ENCODE assay signal across 8 cellular contexts in the genomic region with DNA sequence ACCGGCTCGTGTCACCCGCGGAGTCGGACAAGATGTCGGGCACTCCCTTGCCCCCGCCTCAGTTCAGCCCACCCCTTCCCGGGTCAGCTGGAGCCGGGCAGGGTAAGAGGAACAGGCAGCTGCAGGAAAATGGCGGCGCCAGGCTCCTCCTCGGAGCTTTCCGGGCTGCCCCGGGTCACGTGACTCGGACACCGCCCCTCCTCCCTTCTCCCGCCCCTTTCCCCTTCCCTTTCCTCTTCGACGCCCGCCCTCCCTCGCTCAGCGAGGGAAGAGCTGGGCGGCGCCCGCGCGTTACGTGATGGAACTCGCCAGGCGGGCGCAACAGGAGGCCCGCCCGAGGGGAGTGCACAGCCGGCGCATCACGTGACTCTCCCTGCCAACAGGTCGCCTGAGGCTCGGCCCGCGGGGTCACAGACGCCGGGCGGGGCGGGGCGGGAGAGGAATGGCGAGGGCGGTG. TPM values are rescaled to one million over a fixed set of nuclear protein-coding genes. Genes with fewer than 3 reads are reported as not detected.
A peak's percentile ranks its signal among the peaks of the same experiment; 100 is the strongest.
DNase-seq lines count a peak whose midpoint lies in the region; ATAC-seq and TF ChIP-seq lines count a peak whose summit lies in the region.

A gene with protein sequence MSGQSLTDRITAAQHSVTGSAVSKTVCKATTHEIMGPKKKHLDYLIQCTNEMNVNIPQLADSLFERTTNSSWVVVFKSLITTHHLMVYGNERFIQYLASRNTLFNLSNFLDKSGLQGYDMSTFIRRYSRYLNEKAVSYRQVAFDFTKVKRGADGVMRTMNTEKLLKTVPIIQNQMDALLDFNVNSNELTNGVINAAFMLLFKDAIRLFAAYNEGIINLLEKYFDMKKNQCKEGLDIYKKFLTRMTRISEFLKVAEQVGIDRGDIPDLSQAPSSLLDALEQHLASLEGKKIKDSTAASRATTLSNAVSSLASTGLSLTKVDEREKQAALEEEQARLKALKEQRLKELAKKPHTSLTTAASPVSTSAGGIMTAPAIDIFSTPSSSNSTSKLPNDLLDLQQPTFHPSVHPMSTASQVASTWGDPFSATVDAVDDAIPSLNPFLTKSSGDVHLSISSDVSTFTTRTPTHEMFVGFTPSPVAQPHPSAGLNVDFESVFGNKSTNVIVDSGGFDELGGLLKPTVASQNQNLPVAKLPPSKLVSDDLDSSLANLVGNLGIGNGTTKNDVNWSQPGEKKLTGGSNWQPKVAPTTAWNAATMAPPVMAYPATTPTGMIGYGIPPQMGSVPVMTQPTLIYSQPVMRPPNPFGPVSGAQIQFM (minus strand): TSS at position 134 of the 457 bp plus-strand sequence. CDS start 304 bp downstream, outside the sequence.

- TF ChIP-seq EP300 in transverse colon (IDR thresholded peaks at IDR 0.05; ENCODE audit: low read depth), result peak; percentile 12

- H3K4me1 ChIP-seq in adipocyte (ENCODE audit: control insufficient read depth, insufficient read depth, low read length) (peaks cover 42% of the 10 kb centered on the region), cardiac muscle cell (ENCODE audit: low read depth) (peaks cover 23% of the 10 kb centered on the region), trophoblast cell (ENCODE audit: control insufficient read depth in 1 of 2, insufficient read depth in 2 of 2, low read length in 2 of 2) (peaks cover 8 to 14% of the 10 kb centered on the region in 2 experiments), transverse colon (peaks cover under 1 to 37% (median 30%) of the 10 kb centered on the region in 4 donors)

- H3K27ac ChIP-seq in cardiac muscle cell (peak within 1 kb of the TSS; percentile 100), trophoblast cell (ENCODE audit: low read depth, low read length) (peak within 1 kb of the TSS; percentile 97), transverse colon (peak within 1 kb of the TSS; percentile 95 to 99 (median 96))

- H3K36me3 ChIP-seq in adipocyte (ENCODE audit: control insufficient read depth, insufficient read depth, low read length, severe bottlenecking), result no peaks in the 10 kb centered on the region
- H3K36me3 ChIP-seq in cardiac muscle cell, result no peaks in the 10 kb centered on the region
- no peaks in the 10 kb centered on the region for H3K36me3 ChIP-seq in trophoblast cell (ENCODE audit: control insufficient read depth in 1 of 2, insufficient read depth in 2 of 2, low read length in 2 of 2)
- no peaks in the 10 kb centered on the region for H3K36me3 ChIP-seq in transverse colon

- H3K27me3 ChIP-seq in adipocyte (replicated peaks; ENCODE audit: control insufficient read depth, insufficient read depth, low read length), result no peaks in the 10 kb centered on the region
- no peaks in the 10 kb centered on the region for H3K27me3 ChIP-seq in cardiac muscle cell
- H3K27me3 ChIP-seq in trophoblast cell (ENCODE audit: insufficient read depth, low read length), result no peaks in the 10 kb centered on the region
- H3K27me3 ChIP-seq in transverse colon, result no peaks in the 10 kb centered on the region

- peak within 1 kb of the TSS; percentile 85 for H2BK12ac ChIP-seq in trophoblast cell (ENCODE audit: low read length)

- H3K79me1 ChIP-seq in trophoblast cell (ENCODE audit: low read length), result peaks cover 23% of the 10 kb centered on the region

- H2BK5ac ChIP-seq in trophoblast cell (ENCODE audit: low read depth, low read length, poor library complexity), result peak within 1 kb of the TSS; percentile 99

- H4K8ac ChIP-seq in trophoblast cell (ENCODE audit: low read depth, low read length), result peak within 1 kb of the TSS; percentile 92

- peak within 1 kb of the TSS; percentile 97 for H3K14ac ChIP-seq in trophoblast cell (ENCODE audit: low read length)

- no CpG with 5 or more reads among the region's 48 CpGs for WGBS in trophoblast cell (ENCODE audit: extremely low coverage, insufficient coverage, insufficient read length)
- 1% methylated on average over 31 of the region's 48 CpGs; no CpG with 5 or more reads in 1 of the 2 donors for WGBS in transverse colon (ENCODE audit: low coverage in 1 of 2), 2 donors

- H2AFZ ChIP-seq in trophoblast cell (ENCODE audit: insufficient read depth, low read length, poor library complexity), result peak within 1 kb of the TSS; percentile 89

- peak; percentile 99 for DNase-seq in NCI-H1436 (lab: John Stamatoyannopoulos, UW)
- DNase-seq in T follicular helper cell (ENCODE audit: low read depth), result peak; percentile 94
- peak; percentile 100 for DNase-seq in adipocyte (ENCODE audit: low read depth)
- DNase-seq in cardiac muscle cell (ENCODE audit: low read depth in 1 of 2, low spot score in 1 of 2), result peak; percentile 100
- DNase-seq in trophoblast cell, result peak; percentile 99 to 100
- peak; percentile 98 for DNase-seq in transverse colon

- H3K9ac ChIP-seq in adipocyte (ENCODE audit: low read length) (peak within 1 kb of the TSS; percentile 99), trophoblast cell (ENCODE audit: low read length) (peak within 1 kb of the TSS; percentile 89)

- peak within 1 kb of the TSS; percentile 99 for H4K91ac ChIP-seq in trophoblast cell (ENCODE audit: low read depth, low read length)

- peak; percentile 89 for ATAC-seq in HG02798 (IDR thresholded peaks at IDR 0.05; ENCODE audit: poor library complexity, unreplicated experiment)

- H3K9me3 ChIP-seq in adipocyte (ENCODE audit: control insufficient read depth, low read length), result no peaks in the 10 kb centered on the region
- H3K9me3 ChIP-seq in cardiac muscle cell (ENCODE audit: low read depth), result no peaks in the 10 kb centered on the region
- no peaks in the 10 kb centered on the region for H3K9me3 ChIP-seq in trophoblast cell (ENCODE audit: insufficient read depth, low read depth, low read length)
- H3K9me3 ChIP-seq in transverse colon, result no peaks in the 10 kb centered on the region

- peak within 1 kb of the TSS; percentile 100 for H3K4ac ChIP-seq in trophoblast cell (ENCODE audit: low read depth, low read length)

- H3K23ac ChIP-seq in trophoblast cell (ENCODE audit: low read length), result peak within 1 kb of the TSS; percentile 8

- peak within 1 kb of the TSS; percentile 95 for H3K18ac ChIP-seq in trophoblast cell (ENCODE audit: low read length)

- H4K12ac ChIP-seq in trophoblast cell (ENCODE audit: low read depth, low read length), result peak within 1 kb of the TSS; percentile 82

- peak; percentile 88 for TF ChIP-seq POLR2A in transverse colon (IDR thresholded peaks at IDR 0.05)

- H3K79me2 ChIP-seq in trophoblast cell (ENCODE audit: control insufficient read depth, insufficient read depth, low read length, poor library complexity), result peaks cover 21% of the 10 kb centered on the region

- intact Hi-C loops in transverse colon (cut with DNase I; ENCODE audit: low total_unique reads), result no loop called here

- H2AK5ac ChIP-seq in trophoblast cell (ENCODE audit: low read length), result peak within 1 kb of the TSS; percentile 95

- H3K4me3 ChIP-seq in GM12875 (ENCODE audit: low read depth, low read length), result peak within 1 kb of the TSS; percentile 98
- peak within 1 kb of the TSS; percentile 99 for H3K4me3 ChIP-seq in adipocyte (ENCODE audit: low read length)
- peak within 1 kb of the TSS; percentile 83 for H3K4me3 ChIP-seq in cardiac muscle cell
- H3K4me3 ChIP-seq in trophoblast cell (ENCODE audit: low read depth, low read length), result peak within 1 kb of the TSS; percentile 99
- peak within 1 kb of the TSS; percentile 78 to 97 (median 86) for H3K4me3 ChIP-seq in transverse colon

- in situ Hi-C loops in transverse colon (cut with MboI; ENCODE audit: low pct_ligation_motif_present in 1 of 4, low pct_unique_long_range_greater_than_20kb in 1 of 4, low sequenced_read_pairs in 3 of 4), result no loop called here

- H2BK120ac ChIP-seq in trophoblast cell (ENCODE audit: insufficient read depth, low read length, poor library complexity), result peak within 1 kb of the TSS; percentile 99

- TF ChIP-seq CTCF in GM12875 (IDR thresholded peaks at IDR 0.05; ENCODE audit: borderline replicate concordance, insufficient read depth, low read depth, low read length) (no peak), cardiac muscle cell (IDR thresholded peaks at IDR 0.05; ENCODE audit: low read depth, low read length) (no peak), transverse colon (IDR thresholded peaks at IDR 0.05) (no peak)

- H3K4me2 ChIP-seq in trophoblast cell (ENCODE audit: low read length), result peak within 1 kb of the TSS; percentile 59

RNA-seq across cellular contexts. Expression of the gene that starts here (rescaled TPM):
- total RNA-seq in cardiac muscle cell, result 110 TPM in 2 replicates
- polyA plus RNA-seq in cardiac muscle cell, result 49.9 and 50.4 TPM in 2 replicates
- 195 and 196 TPM in 2 replicates for polyA plus RNA-seq in trophoblast cell (2013)
- total RNA-seq in transverse colon, result 100 to 1,000 TPM; 148 to 244 (median 221) TPM

Comparison
In these comparisons a context has a peak if more than half of its experiments do, and no peak if none do; other contexts are left out.
1. Peak in every context shown above with its lines: DNase-seq, ATAC-seq, H3K4me3 ChIP-seq and H3K27ac ChIP-seq.